ENCODE assay signal across 1 cellular context in genomic region chr20:46739441-46740213, GRCh38.
TF ChIP-seq lines count a peak whose summit lies in the region.

No MANE protein-coding gene starts in this region.

TF ChIP-seq in GM12878, 131 proteins besides CTCF, POLR2A, EP300 and RAD21:
- TF ChIP-seq HDAC2 (IDR thresholded peaks at IDR 0.05) (no peak), ZBTB11 (CRISPR knock-in tag; IDR thresholded peaks at IDR 0.05) (no peak), BCL3 (IDR thresholded peaks at IDR 0.05; ENCODE audit: borderline replicate concordance, insufficient read depth, low read depth, low read length, poor library complexity, severe bottlenecking) (no peak), RELB (IDR thresholded peaks at IDR 0.05; ENCODE audit: low read depth) (no peak), ZBTB4 (CRISPR knock-in tag; IDR thresholded peaks at IDR 0.05) (no peak), HSF1 (IDR thresholded peaks at IDR 0.05; ENCODE audit: low read depth, low read length) (no peak), TARDBP (IDR thresholded peaks at IDR 0.05; ENCODE audit: borderline replicate concordance) (no peak), NFIC (IDR thresholded peaks at IDR 0.05; ENCODE audit: low read depth, low read length) (no peak), ZNF687 (IDR thresholded peaks at IDR 0.05) (no peak)
